ENCODE assay signal across 23 cellular contexts in genomic region chr6:21450628-21451027, GRCh38.
DNase-seq lines count a peak whose midpoint lies in the region; ATAC-seq, FAIRE-seq and TF ChIP-seq lines count a peak whose summit lies in the region.
"Had no signal": no experiment of that assay in that cellular context is flagged by ENCODE, and none has a peak within 500 bp of the region (broad histone marks: within the 10 kb centered on the region; RNA-seq: fewer than 3 reads in every experiment).

No MANE protein-coding gene starts in this region.

- H2AFZ ChIP-seq in HepG2 (ENCODE audit: low read length) = peak overlapping the region; percentile 22
- H2AFZ ChIP-seq: GM23248 had no signal

- peak overlapping the region in 1 of 3 experiments; percentile 26; a peak in 1 of 6 replicates for H3K4me3 ChIP-seq in HepG2 (replicated peaks in 1 of 3; ENCODE audit: insufficient read depth in 1 of 3, low read depth in 2 of 3, low read length in 3 of 3)
- H3K4me3 ChIP-seq in right lobe of liver = no peak overlapping the region
- H3K4me3 ChIP-seq: A549, GM23248 had no signal

- no peak for FAIRE-seq in HepG2 (lab: Jason Lieb, UNC)
- FAIRE-seq: A549, GM12891, GM18507 had no signal

- H3K9me3 ChIP-seq in HepG2 (ENCODE audit: low read length) = no peaks in the 10 kb centered on the region
- H3K9me3 ChIP-seq in right lobe of liver = no peaks in the 10 kb centered on the region
- H3K9me3 ChIP-seq: A549, BE2C had no signal

- intact Hi-C loops in HepG2 (cut with micrococcal nuclease; ENCODE audit: unreplicated experiment) = no loop called here
- intact Hi-C loops in right lobe of liver (cut with DNase I) = no loop called here

- peaks cover 8% of the 10 kb centered on the region for H3K27me3 Mint-ChIP-seq in nephron progenitor cell (ENCODE audit: low read depth, poor library complexity)

- H3K4me1 Mint-ChIP-seq in nephron progenitor cell = peaks cover 61% of the 10 kb centered on the region
- H3K4me1 Mint-ChIP-seq: CD4-positive, alpha-beta memory T cell; H9 had no signal

- H3K27ac ChIP-seq in HepG2 (ENCODE audit: extremely low read length, insufficient read depth, low read length) (peak overlapping the region; percentile 47), right lobe of liver (no peak overlapping the region)
- H3K27ac ChIP-seq: A549, GM23248 had no signal

- peak overlapping the region; percentile 4 for H3K27ac Mint-ChIP-seq in nephron progenitor cell
- H3K27ac Mint-ChIP-seq: CD4-positive, alpha-beta memory T cell; H9 had no signal

- CTCF ChIA-PET in HepG2 (lab: Yijun Ruan, JAX; ENCODE audit: low intra/inter-chr PET ratio, low total read pairs) = no interaction called here

- WGBS in HepG2 (ENCODE audit: low lambda C conversion rate) = 51% methylated on average over 3 of the region's 3 CpGs
- WGBS in right lobe of liver (ENCODE audit: insufficient coverage, low coverage, low lambda C conversion rate, missing lambda C conversion rate) = 66% methylated on average over 3 of the region's 3 CpGs

- BruUV-seq in HepG2 (replicated peaks; lab: Mats Ljungman, UMichigan) = no TSS peak

- TF ChIP-seq EP300 in HepG2 (IDR thresholded peaks at IDR 0.05; ENCODE audit: low read depth in 2 of 2, low read length in 2 of 2) (no peak), HepG2 (CRISPR knock-in tag; IDR thresholded peaks at IDR 0.05; ENCODE audit: borderline replicate concordance) (no peak)

- TF ChIP-seq POLR2A in HepG2 (IDR thresholded peaks at IDR 0.05; ENCODE audit: insufficient read depth in 1 of 2, low read depth in 2 of 2, low read length in 2 of 2) (no peak), right lobe of liver (IDR thresholded peaks at IDR 0.05) (no peak), erythroblast (IDR thresholded peaks at IDR 0.05; ENCODE audit: low read length) (no peak)

- no peaks in the 10 kb centered on the region for H3K79me2 ChIP-seq in HepG2 (ENCODE audit: insufficient read depth, low read length)

- peaks cover 11% of the 10 kb centered on the region for H3K36me3 Mint-ChIP-seq in nephron progenitor cell (ENCODE audit: low read depth)
- H3K36me3 Mint-ChIP-seq: CD4-positive, alpha-beta memory T cell had no signal

- in situ Hi-C loops in HepG2 (cut with HindIII; ENCODE audit: extremely low pct_ligation_motif_present, low pct_unique_long_range_greater_than_20kb) = no loop called here

- TF ChIP-seq RAD21 in HepG2 (CRISPR knock-in tag; IDR thresholded peaks at IDR 0.05) = no peak

- H3K9ac ChIP-seq in HepG2 (ENCODE audit: insufficient read depth, low read depth, low read length) = 0 out of 2 replicates have a peak overlapping the region, but pooled peaks have one; percentile 10
- H3K9ac ChIP-seq: GM23248 had no signal

- no peaks in the 10 kb centered on the region for H3K36me3 ChIP-seq in HepG2 (replicated peaks in 1 of 2; ENCODE audit: control insufficient read depth in 1 of 2, insufficient read depth in 2 of 2, low read length in 2 of 2)
- H3K36me3 ChIP-seq in right lobe of liver = no peaks in the 10 kb centered on the region
- H3K36me3 ChIP-seq: BE2C had no signal

- H4K20me1 ChIP-seq in HepG2 (ENCODE audit: insufficient read depth, low read length) = no peaks in the 10 kb centered on the region

- POLR2A ChIA-PET in HepG2 (lab: Yijun Ruan, JAX) = interaction anchor here (1.3 to 1.7 kb wide), 3 partner anchors 18 to 143 kb away, joined by 5 to 11 read pairs (median 8); partner anchors contain the start of gene SOX4

- H3K9me3 Mint-ChIP-seq in nephron progenitor cell = peaks cover 7% of the 10 kb centered on the region
- H3K9me3 Mint-ChIP-seq: CD4-positive, alpha-beta memory T cell; H9 had no signal

- H3K4me3 Mint-ChIP-seq in nephron progenitor cell = no peak overlapping the region
- H3K4me3 Mint-ChIP-seq: CD4-positive, alpha-beta memory T cell; H9 had no signal

- TF ChIP-seq CTCF in HepG2 (CRISPR knock-in tag; IDR thresholded peaks at IDR 0.05) (no peak), right lobe of liver (IDR thresholded peaks at IDR 0.05) (no peak), nephron progenitor cell (IDR thresholded peaks at IDR 0.05) (no peak)

- peaks cover 61% of the 10 kb centered on the region for H3K4me1 ChIP-seq in HepG2 (ENCODE audit: insufficient read depth, low read length)
- H3K4me1 ChIP-seq in right lobe of liver = no peaks in the 10 kb centered on the region
- H3K4me1 ChIP-seq: A549, BE2C had no signal

- peak overlapping the region; percentile 58 for H3K4me2 ChIP-seq in HepG2 (ENCODE audit: low read depth, low read length)
- H3K4me2 ChIP-seq: A549 had no signal

- ATAC-seq in HepG2 = no peak
- no peak for ATAC-seq in right lobe of liver
- no peak for ATAC-seq in GM19351 (IDR thresholded peaks at IDR 0.05; ENCODE audit: unreplicated experiment)
- ATAC-seq: A549, HCT116 had no signal

- no peaks in the 10 kb centered on the region for H3K27me3 ChIP-seq in HepG2 (ENCODE audit: control insufficient read depth in 1 of 2, insufficient read depth in 2 of 2, low read length in 2 of 2)
- H3K27me3 ChIP-seq in right lobe of liver = no peaks in the 10 kb centered on the region
- H3K27me3 ChIP-seq: BE2C had no signal

- DNase-seq in HepG2 (ENCODE audit: low spot score) (no peak), right lobe of liver (no peak), erythroblast (lab: John Stamatoyannopoulos, UW) (peak; percentile 1 to 12), nephron progenitor cell (no peak), ecto neural progenitor cell (ENCODE audit: low spot score) (no peak), NCI-H146 treated with DMSO at 0.1 percent for 48 hours (lab: John Stamatoyannopoulos, UW; ENCODE audit: unreplicated experiment) (no peak)
- DNase-seq: 8988T; ACHN; AML-193; BE2C; C1 segment of cervical spinal cord; Calu3; CD4-positive, alpha-beta memory T cell; COR-L47; DMS79 treated with DMSO at 0.1 percent for 48 hours; GF-D8; GM23248; H9 had no signal

TF ChIP-seq in HepG2, 621 proteins besides CTCF, POLR2A, EP300 and RAD21 (continues in another document):
- TF ChIP-seq ZNF770 (CRISPR knock-in tag; IDR thresholded peaks at IDR 0.05) = peak; percentile 68
- 0 out of 2 replicates have a peak, but pooled peaks have one; percentile 26 for TF ChIP-seq ZNF501 (CRISPR knock-in tag; IDR thresholded peaks at IDR 0.05)
- no peak for TF ChIP-seq FOSL1 (CRISPR knock-in tag; IDR thresholded peaks at IDR 0.05; ENCODE audit: borderline replicate concordance)

Comparison
In these comparisons a context has a peak if more than half of its experiments do, and no peak if none do; other contexts are left out.
1. DNase-seq: peak in erythroblast (2 of 2); none in HepG2 (single experiment), right lobe of liver (0 of 3), nephron progenitor cell (single experiment), ecto neural progenitor cell (single experiment) and NCI-H146 treated with DMSO at 0.1 percent for 48 hours (single experiment).